17 cellular contexts compared by ENCODE assay signal in genomic region chr6:74415056-74415455, GRCh38.
"Had no signal": no experiment of that assay in that cellular context is flagged by ENCODE, and none has a peak within 500 bp of the region (broad histone marks: within the 10 kb centered on the region; RNA-seq: fewer than 3 reads in every experiment).

No MANE protein-coding gene starts in this region.

- H3K27ac ChIP-seq: colonic mucosa, skin epidermis, tibial artery, upper lobe of left lung, uterus had no signal

- H3K9me3 ChIP-seq: colonic mucosa, tibial artery, upper lobe of left lung, uterus had no signal

- H3K27me3 ChIP-seq: colonic mucosa, heart left ventricle, tibial artery, upper lobe of left lung, uterus had no signal

- DNase-seq: cerebellar nuclear complex; colonic mucosa; effector CD8-positive, alpha-beta T cell; foreskin melanocyte; heart left ventricle; hippocampal formation; left colon; left ventricle myocardium superior; naive thymus-derived CD4-positive, alpha-beta T cell; nephron progenitor cell; posterior cingulate gyrus; stimulated activated CD4-positive, alpha-beta T cell treated with anti-CD3 and anti-CD28 coated beads, Interleukin-12 subunit alpha, Interleukin-12 subunit beta, amount 100 ng/mL, for 4 hours; stimulated activated naive CD4-positive, alpha-beta T cell; tibial artery; upper lobe of left lung; uterus had no signal

- H3K4me1 ChIP-seq: colonic mucosa, heart left ventricle, tibial artery, upper lobe of left lung, uterus had no signal

- H3K4me3 ChIP-seq: colonic mucosa, heart left ventricle, skin epidermis, tibial artery, upper lobe of left lung, uterus had no signal

- H3K36me3 ChIP-seq: colonic mucosa, heart left ventricle, tibial artery, upper lobe of left lung, uterus had no signal
